ENCODE assay signal across 18 cellular contexts in the genomic region with DNA sequence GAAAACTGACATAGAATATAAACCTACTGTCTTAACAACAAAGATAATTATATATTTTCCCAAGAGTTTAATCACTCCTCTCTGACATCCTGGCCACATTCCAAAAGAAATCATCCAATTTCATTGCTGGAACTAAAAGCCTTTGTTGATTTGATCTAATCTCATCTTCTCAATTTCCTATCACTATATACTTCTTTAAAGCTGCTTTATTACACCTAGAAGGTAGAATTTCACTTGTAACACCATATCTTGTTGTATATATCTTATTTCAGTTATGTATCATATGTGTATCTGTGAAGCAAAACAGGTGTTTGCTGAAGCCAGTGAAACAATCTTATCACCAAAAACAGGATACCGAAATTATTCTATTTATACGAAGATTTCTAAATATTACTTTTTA.
"Had no signal": no experiment of that assay in that cellular context is flagged by ENCODE, and none has a peak within 500 bp of the region (broad histone marks: within the 10 kb centered on the region; RNA-seq: fewer than 3 reads in every experiment).

No MANE protein-coding gene starts in this region.

- DNase-seq: activated B cell treated with CpG ODN at 0.5 μM for 24 hours; activated CD4-positive, alpha-beta memory T cell treated with anti-CD3 and anti-CD28 coated beads for 36 hours; activated CD4-positive, alpha-beta T cell treated with anti-CD3 and anti-CD28 coated beads for 4 hours; activated effector memory CD4-positive, alpha-beta T cell treated with anti-CD3 and anti-CD28 coated beads, Interleukin-2, amount 50 U/mL, for 16 hours; activated naive CD4-positive, alpha-beta T cell treated with anti-CD3 and anti-CD28 coated beads, Interleukin-2, amount 10 ng/mL, durations not matched to agents 7 days and 5 days; activated T-cell treated with anti-CD3 and anti-CD28 coated beads, Interleukin-2, amount 50 U/mL, for 72 hours; amygdala; colonic mucosa; heart left ventricle; left ventricle myocardium superior; mammary epithelial cell; naive thymus-derived CD8-positive, alpha-beta T cell; ovary; spleen; stimulated activated CD4-positive, alpha-beta T cell treated with anti-CD3 and anti-CD28 coated beads, Interleukin-4, amount 100 ng/mL, for 1 hour; stimulated activated naive CD8-positive, alpha-beta T cell treated with anti-CD3 and anti-CD28 coated beads, Interleukin-15, Interleukin-2, amounts not matched to agents 100 U/mL and 50 U/mL, for 24 hours; thyroid gland; upper lobe of right lung had no signal
